ENCODE assay signal across 9 cellular contexts in genomic region chr13:99314640-99315176, GRCh38. TPM values are rescaled to one million over a fixed set of nuclear protein-coding genes. Genes with fewer than 3 reads are reported as not detected.
DNase-seq lines count a peak whose midpoint lies in the region; ATAC-seq, FAIRE-seq and TF ChIP-seq lines count a peak whose summit lies in the region.
"Had no signal": no experiment of that assay in that cellular context is flagged by ENCODE, and none has a peak within 500 bp of the region (broad histone marks: within the 10 kb centered on the region; RNA-seq: fewer than 3 reads in every experiment).

No MANE protein-coding gene starts in this region.

- no peaks in the 10 kb centered on the region for H3K9me3 Mint-ChIP-seq in astrocyte (ENCODE audit: unreplicated experiment)
- H3K9me3 Mint-ChIP-seq in nephron progenitor cell, result peaks cover 7% of the 10 kb centered on the region

- H3K4me1 Mint-ChIP-seq in astrocyte (ENCODE audit: low read depth, unreplicated experiment) (peaks cover 33% of the 10 kb centered on the region), nephron progenitor cell (peaks cover 41% of the 10 kb centered on the region)

- peaks cover 34 to 73% (median 55%) of the 10 kb centered on the region in 11 experiments for H3K36me3 ChIP-seq in BLaER1 treated with 17β-estradiol and CSF1 and Interleukin-3, amounts not matched to agents 10 nM and 100 nM
- H3K36me3 ChIP-seq in astrocyte (ENCODE audit: insufficient read depth, low read length), result no peaks in the 10 kb centered on the region

- H3K4me3 Mint-ChIP-seq in astrocyte (ENCODE audit: unreplicated experiment) (no peak overlapping the region), nephron progenitor cell (no peak overlapping the region)

- H3K27ac Mint-ChIP-seq in astrocyte (ENCODE audit: unreplicated experiment), result no peak overlapping the region
- H3K27ac Mint-ChIP-seq in nephron progenitor cell, result peak overlapping the region; percentile 92

- no peak for ATAC-seq in GM21390 (IDR thresholded peaks at IDR 0.05; ENCODE audit: unreplicated experiment)

- H2AFZ ChIP-seq in astrocyte (ENCODE audit: low read depth, low read length), result no peak overlapping the region

- H3K27me3 Mint-ChIP-seq in astrocyte (ENCODE audit: low read depth, unreplicated experiment) (no peaks in the 10 kb centered on the region), nephron progenitor cell (ENCODE audit: low read depth, poor library complexity) (no peaks in the 10 kb centered on the region)

- no peaks in the 10 kb centered on the region for H3K27me3 ChIP-seq in BLaER1 treated with 17β-estradiol and CSF1 and Interleukin-3, amounts not matched to agents 10 nM and 100 nM
- H3K27me3 ChIP-seq in astrocyte (ENCODE audit: insufficient read depth, low read length), result no peaks in the 10 kb centered on the region

- TF ChIP-seq CTCF in astrocyte (IDR thresholded peaks at IDR 0.05; ENCODE audit: insufficient read depth, low read depth, low read length), result no peak
- no peak for TF ChIP-seq CTCF in nephron progenitor cell (IDR thresholded peaks at IDR 0.05)
- TF ChIP-seq CTCF in GM20000 (IDR thresholded peaks at IDR 0.05; ENCODE audit: extremely low read depth, missing control alignments), result no peak

- peaks cover 0 to 6% (median 0%) of the 10 kb centered on the region in 11 experiments; a peak in 2 of 22 replicates for H3K9me3 ChIP-seq in BLaER1 treated with 17β-estradiol and CSF1 and Interleukin-3, amounts not matched to agents 10 nM and 100 nM (replicated peaks in 1 of 11)
- no peaks in the 10 kb centered on the region for H3K9me3 ChIP-seq in astrocyte (ENCODE audit: insufficient read depth, low read depth, low read length)

- peak overlapping the region in 2 of 11 experiments; percentile 2 to 14; a peak in 5 of 22 replicates for H3K9ac ChIP-seq in BLaER1 treated with 17β-estradiol and CSF1 and Interleukin-3, amounts not matched to agents 10 nM and 100 nM
- H3K9ac ChIP-seq in astrocyte (ENCODE audit: low read length), result peak overlapping the region; percentile 5

- DNase-seq in T-helper 1 cell, result peak in 4 of 5 donors; percentile 32 to 85 (median 54)
- peak; percentile 75 for DNase-seq in astrocyte (ENCODE audit: low read depth)
- no peak for DNase-seq in nephron progenitor cell
- no peak for DNase-seq in NCI-H128 (lab: John Stamatoyannopoulos, UW; ENCODE audit: unreplicated experiment)
- DNase-seq in GM20000 (ENCODE audit: low spot score), result no peak
- no peak for DNase-seq in cardiac septum (ENCODE audit: low spot score)

- H3K4me1 ChIP-seq in BLaER1 treated with 17β-estradiol and CSF1 and Interleukin-3, amounts not matched to agents 10 nM and 100 nM, result peaks cover 3 to 99% (median 89%) of the 10 kb centered on the region in 10 experiments; a peak in 19 of 20 replicates
- H3K4me1 ChIP-seq in astrocyte (ENCODE audit: insufficient read depth, low read length), result peaks cover 42% of the 10 kb centered on the region

- intact Hi-C loops in cardiac septum (cut with DNase I), result no loop called here

- H3K36me3 Mint-ChIP-seq in astrocyte (ENCODE audit: low read depth, unreplicated experiment) (peaks cover 20% of the 10 kb centered on the region), nephron progenitor cell (ENCODE audit: low read depth) (peaks cover 63% of the 10 kb centered on the region)

- peak overlapping the region in 3 of 10 experiments; percentile 9 to 40 (median 30); a peak in 3 of 20 replicates for H3K4me3 ChIP-seq in BLaER1 treated with 17β-estradiol and CSF1 and Interleukin-3, amounts not matched to agents 10 nM and 100 nM
- H3K4me3 ChIP-seq in astrocyte (ENCODE audit: insufficient read depth, low read depth, low read length), result no peak overlapping the region

- H3K79me2 ChIP-seq in astrocyte (ENCODE audit: insufficient read depth, low read length), result peaks cover 5% of the 10 kb centered on the region

- peak; percentile 60 for FAIRE-seq in astrocyte (lab: Jason Lieb, UNC)
- FAIRE-seq: GM19239 had no signal

- peak overlapping the region in 7 of 11 experiments; percentile 16 to 87 (median 85); a peak in 14 of 22 replicates for H3K4me2 ChIP-seq in BLaER1 treated with 17β-estradiol and CSF1 and Interleukin-3, amounts not matched to agents 10 nM and 100 nM
- peak overlapping the region; percentile 50 for H3K4me2 ChIP-seq in astrocyte (ENCODE audit: low read length)

- H3K27ac ChIP-seq in BLaER1 treated with 17β-estradiol and CSF1 and Interleukin-3, amounts not matched to agents 10 nM and 100 nM, result peak overlapping the region in 10 of 11 experiments; percentile 2 to 98 (median 93); a peak in 18 of 22 replicates
- peak overlapping the region; percentile 35 for H3K27ac ChIP-seq in astrocyte (ENCODE audit: low read depth, low read length)

- H4K20me1 ChIP-seq in BLaER1 treated with 17β-estradiol and CSF1 and Interleukin-3, amounts not matched to agents 10 nM and 100 nM, result peaks cover 0 to 10% (median 0%) of the 10 kb centered on the region in 11 experiments; a peak in 2 of 22 replicates
- H4K20me1 ChIP-seq in astrocyte (ENCODE audit: insufficient read depth, low read length), result peaks cover 5% of the 10 kb centered on the region

RNA-seq across cellular contexts. Expression of gene GPR183, which starts 7.5 kb away (rescaled TPM):
- total RNA-seq in astrocyte (4.9 and 5.6 TPM in 2 replicates), cardiac septum (1.1 TPM)

RNA-seq across cellular contexts. Expression of gene GPR18, which starts 56.5 kb away (rescaled TPM):
- total RNA-seq in astrocyte, result 0.59 and 1.8 TPM in 2 replicates
- not detected for total RNA-seq in cardiac septum

Comparison
In these comparisons a context has a peak if more than half of its experiments do, and no peak if none do; other contexts are left out.
1. DNase-seq: peak in T-helper 1 cell (4 of 5) and astrocyte (single experiment); none in nephron progenitor cell (single experiment), NCI-H128 (single experiment), GM20000 (single experiment) and cardiac septum (single experiment).